ENCODE assay signal across 11 cellular contexts in genomic region chr16:79597277-79597676, GRCh38. TPM values are rescaled to one million over a fixed set of nuclear protein-coding genes. Genes with fewer than 3 reads are reported as not detected.
DNase-seq lines count a peak whose midpoint lies in the region; ATAC-seq, FAIRE-seq and TF ChIP-seq lines count a peak whose summit lies in the region.
"Had no signal": no experiment of that assay in that cellular context is flagged by ENCODE, and none has a peak within 500 bp of the region (broad histone marks: within the 10 kb centered on the region; RNA-seq: fewer than 3 reads in every experiment).

No MANE protein-coding gene starts in this region.

- H2BK20ac ChIP-seq in H1 (ENCODE audit: low read length), result no peak overlapping the region

- no peak for FAIRE-seq in H1 (lab: Jason Lieb, UNC)

- H3K79me2 ChIP-seq in H1 (ENCODE audit: control insufficient read depth in 1 of 2, insufficient read depth in 2 of 2, low read length in 2 of 2), result no peaks in the 10 kb centered on the region; a peak in 1 of 4 replicates

- CTCF ChIA-PET in H1 (lab: Charles Lee; ENCODE audit: partially characterized antibody), result interaction anchor here (0.7 kb wide), 1 partner anchor 16 kb away, joined by 3 read pairs; no protein-coding TSS in a partner anchor

- H3K36me3 Mint-ChIP-seq in nephron (ENCODE audit: low read depth), result peaks cover 47% of the 10 kb centered on the region

- H3K27me3 ChIP-seq in right atrium auricular region, result no peaks in the 10 kb centered on the region
- H3K27me3 ChIP-seq in H1 (replicated peaks in 1 of 4; ENCODE audit: control insufficient read depth in 3 of 4, extremely low read depth in 1 of 4, insufficient read depth in 3 of 4, low read length in 3 of 4), result peaks cover 0 to 8% (median 6%) of the 10 kb centered on the region in 4 experiments; a peak in 3 of 7 replicates
- no peaks in the 10 kb centered on the region for H3K27me3 ChIP-seq in aorta (ENCODE audit: control insufficient read depth in 1 of 2, insufficient read depth in 2 of 2, low read length in 1 of 2)
- H3K27me3 ChIP-seq in body of pancreas, result no peaks in the 10 kb centered on the region

- TF ChIP-seq POLR2A in H1 (IDR thresholded peaks at IDR 0.05; ENCODE audit: control extremely low read depth in 1 of 2, low read depth in 2 of 2, low read length in 2 of 2), result no peak
- TF ChIP-seq POLR2A in body of pancreas (IDR thresholded peaks at IDR 0.05), result no peak

- H3K23me2 ChIP-seq in H1 (ENCODE audit: low read depth, low read length), result peaks cover 28% of the 10 kb centered on the region

- no peak overlapping the region for H4K5ac ChIP-seq in H1 (ENCODE audit: insufficient read length, low read depth, low read length)

- 67% methylated on average over 3 of the region's 3 CpGs; no CpG with 5 or more reads in 1 of the 2 experiments for WGBS in H1 (ENCODE audit: extremely low coverage in 1 of 2, insufficient coverage in 1 of 2, insufficient read length in 1 of 2, insufficient replicate concordance in 2 of 2, low coverage in 1 of 2, low lambda C conversion rate in 2 of 2, missing lambda C conversion rate in 1 of 2), 2 experiments
- WGBS in aorta, 2 donors, result 3 to 4% methylated on average over 3 of the region's 3 CpGs
- WGBS in body of pancreas, 2 donors, result 46 to 65% methylated on average over 3 of the region's 3 CpGs

- no peak for TF ChIP-seq CTCF in right atrium auricular region (IDR thresholded peaks at IDR 0.05)
- TF ChIP-seq CTCF in H1 (IDR thresholded peaks at IDR 0.05; ENCODE audit: control extremely low read depth in 1 of 3, insufficient read depth in 1 of 3, low read depth in 1 of 3, low read length in 3 of 3), result no peak
- no peak for TF ChIP-seq CTCF in nephron (IDR thresholded peaks at IDR 0.05; ENCODE audit: unreplicated experiment in 3 of 3)
- no peak for TF ChIP-seq CTCF in body of pancreas (IDR thresholded peaks at IDR 0.05)

- peak overlapping the region; percentile 83 to 97 (median 93) for H3K27ac Mint-ChIP-seq in nephron

- H3K23ac ChIP-seq in H1 (ENCODE audit: insufficient read length), result no peak overlapping the region

- H2BK5ac ChIP-seq in H1 (ENCODE audit: low read depth, low read length), result no peak overlapping the region

- H3K27me3 Mint-ChIP-seq in nephron (ENCODE audit: low read depth), result peaks cover 4% of the 10 kb centered on the region

- H4K8ac ChIP-seq in H1 (ENCODE audit: extremely low read depth, insufficient read depth, low read length), result no peak overlapping the region

- H3K27ac ChIP-seq in right atrium auricular region (peak overlapping the region; percentile 8 to 73), H1 (ENCODE audit: low read depth, low read length) (no peak overlapping the region), aorta (ENCODE audit: low read depth in 1 of 2, low read length in 2 of 2) (no peak overlapping the region), body of pancreas (peak overlapping the region in 1 of 4 donors; percentile 44)

- peak overlapping the region; percentile 52 to 58 for H3K4me3 ChIP-seq in right atrium auricular region
- H3K4me3 ChIP-seq in H1 (ENCODE audit: extremely low read depth in 1 of 4, insufficient read depth in 2 of 4, low read depth in 3 of 4, low read length in 4 of 4), result peak overlapping the region in 3 of 4 experiments; percentile 5 to 72 (median 67); a peak in 6 of 8 replicates
- peak overlapping the region; percentile 73 to 89 for H3K4me3 ChIP-seq in aorta (ENCODE audit: low read length in 2 of 2)
- peak overlapping the region in 1 of 2 donors; percentile 4 for H3K4me3 ChIP-seq in body of pancreas

- H3K9me3 ChIP-seq in right atrium auricular region, result no peaks in the 10 kb centered on the region
- no peaks in the 10 kb centered on the region for H3K9me3 ChIP-seq in H1 (ENCODE audit: insufficient read depth in 2 of 2, low read depth in 1 of 2, low read length in 1 of 2)
- H3K9me3 ChIP-seq in aorta (ENCODE audit: control insufficient read depth, low read length), result no peaks in the 10 kb centered on the region
- no peaks in the 10 kb centered on the region for H3K9me3 ChIP-seq in body of pancreas

- H3K56ac ChIP-seq in H1 (replicated peaks; ENCODE audit: insufficient read length, low read depth, low read length), result no peak overlapping the region

- TF ChIP-seq RAD21 in H1 (IDR thresholded peaks at IDR 0.05 in 1 of 2, conservative IDR thresholded peaks at IDR 0.05 in 1 of 2; ENCODE audit: low read depth in 2 of 2, low read length in 2 of 2), result no peak

- H3K36me3 ChIP-seq in right atrium auricular region (no peaks in the 10 kb centered on the region), H1 (ENCODE audit: control insufficient read depth in 2 of 4, insufficient read depth in 4 of 4, low read length in 3 of 4) (no peaks in the 10 kb centered on the region), aorta (ENCODE audit: control insufficient read depth in 1 of 2, insufficient read depth in 2 of 2, low read length in 1 of 2) (no peaks in the 10 kb centered on the region), body of pancreas (replicated peaks in 1 of 2; ENCODE audit: insufficient read depth in 1 of 2, low read depth in 2 of 2) (no peaks in the 10 kb centered on the region)

- H3K14ac ChIP-seq in H1 (ENCODE audit: insufficient read length), result no peak overlapping the region

- peak overlapping the region; percentile 94 to 95 (median 95) for H3K4me3 Mint-ChIP-seq in nephron

- H2BK120ac ChIP-seq in H1 (replicated peaks; ENCODE audit: low read depth, low read length), result no peak overlapping the region

- no peak overlapping the region for H3K4ac ChIP-seq in H1 (replicated peaks; ENCODE audit: insufficient read length, low read depth, low read length)

- peak overlapping the region; percentile 95 to 100; a peak in 3 of 4 replicates for H3K4me2 ChIP-seq in H1 (ENCODE audit: insufficient read depth in 1 of 2, low read depth in 2 of 2, low read length in 2 of 2)

- intact Hi-C loops in cardiac septum (cut with DNase I) (no loop called here), aorta (cut with DNase I) (loop anchor here in 1 of 2 donors (10.0 kb wide), 1 partner anchor 1472 kb away; no protein-coding TSS in a partner anchor), body of pancreas (cut with DNase I) (no loop called here)

- ATAC-seq in aorta (ENCODE audit: low FRiP score) (no peak), body of pancreas (no peak)
- ATAC-seq: sciatic nerve had no signal

- H3K18ac ChIP-seq in H1 (ENCODE audit: extremely low read depth, low read length), result no peak overlapping the region

- DNase-seq in right atrium auricular region (ENCODE audit: low spot score) (no peak), cardiac septum (ENCODE audit: low spot score) (no peak), H1 (ENCODE audit: low read depth in 1 of 2, low spot score in 2 of 2) (no peak), aorta (no peak), body of pancreas (no peak), activated gamma-delta T cell (lab: John Stamatoyannopoulos, UW) (no peak), NCI-H1417 treated with DMSO at 0.1 percent for 48 hours (lab: John Stamatoyannopoulos, UW) (no peak)
- DNase-seq: Calu3, NCI-H1694 had no signal

- no peak overlapping the region for H2AK5ac ChIP-seq in H1 (ENCODE audit: low read depth, low read length)

- H3K9me3 Mint-ChIP-seq in nephron, result no peaks in the 10 kb centered on the region

- peaks cover 0 to 16% of the 10 kb centered on the region in 2 donors for H3K4me1 ChIP-seq in right atrium auricular region
- H3K4me1 ChIP-seq in H1 (replicated peaks in 1 of 4; ENCODE audit: control insufficient read depth in 3 of 4, insufficient read depth in 4 of 4, low read length in 3 of 4), result peaks cover 0 to 7% (median 2%) of the 10 kb centered on the region in 4 experiments; a peak in 3 of 7 replicates
- no peaks in the 10 kb centered on the region for H3K4me1 ChIP-seq in aorta (ENCODE audit: control insufficient read depth in 1 of 2, insufficient read depth in 2 of 2, low read length in 2 of 2)
- peaks cover 14% of the 10 kb centered on the region for H3K4me1 ChIP-seq in body of pancreas

- H3K79me1 ChIP-seq in H1 (ENCODE audit: low read depth, low read length), result no peaks in the 10 kb centered on the region

- no peak overlapping the region for H2AFZ ChIP-seq in H1 (ENCODE audit: low read length)

- no peak overlapping the region for H2BK12ac ChIP-seq in H1 (ENCODE audit: low read depth, low read length)

- no peak for TF ChIP-seq EP300 in H1 (IDR thresholded peaks at IDR 0.05; ENCODE audit: borderline replicate concordance in 1 of 2, low read depth in 2 of 2, low read length in 2 of 2)

- POLR2A ChIA-PET in H1 (lab: Charles Lee; ENCODE audit: partially characterized antibody), result no interaction called here

- no peaks in the 10 kb centered on the region for H4K20me1 ChIP-seq in H1 (replicated peaks in 1 of 2; ENCODE audit: control insufficient read depth in 1 of 2, insufficient read depth in 2 of 2, low read length in 2 of 2)

- no peak overlapping the region for H3K9ac ChIP-seq in H1 (replicated peaks in 1 of 4; ENCODE audit: extremely low read depth in 1 of 4, low read depth in 3 of 4, low read length in 3 of 4)

- H4K91ac ChIP-seq in H1 (replicated peaks; ENCODE audit: insufficient read length, low read length), result no peak overlapping the region

- peaks cover 43% of the 10 kb centered on the region for H3K4me1 Mint-ChIP-seq in nephron

- H2BK15ac ChIP-seq in H1 (ENCODE audit: low read length), result no peak overlapping the region

TF ChIP-seq in H1, 55 proteins besides CTCF, POLR2A, EP300 and RAD21 (continues in another document):
- TF ChIP-seq SP2 (IDR thresholded peaks at IDR 0.05; ENCODE audit: low read length) (no peak), CEBPB (IDR thresholded peaks at IDR 0.05; ENCODE audit: low read depth, low read length) (no peak), RNF2 (IDR thresholded peaks at IDR 0.05; ENCODE audit: borderline replicate concordance, low read depth, low read length, missing control alignments, poor library complexity, severe bottlenecking) (no peak), TCF12 (IDR thresholded peaks at IDR 0.05; ENCODE audit: low read depth, low read length) (no peak), TBP (IDR thresholded peaks at IDR 0.05; ENCODE audit: low read depth, low read length) (no peak), CBX8 (IDR thresholded peaks at IDR 0.05; ENCODE audit: borderline replicate concordance, low read depth, low read length) (no peak), NANOG (IDR thresholded peaks at IDR 0.05; ENCODE audit: insufficient read depth, low read depth, low read length, poor library complexity, severe bottlenecking) (no peak)

RNA-seq across cellular contexts. Expression of gene MAF, which starts 3.3 kb away (rescaled TPM):
- total RNA-seq in right atrium auricular region (10 to 100 TPM in 1 of 2 donors, 1 to 10 TPM in 1; 5.4 to 16.7 TPM), cardiac septum (8.9 TPM), aorta (100 to 1,000 TPM in 1 of 2 donors, 10 to 100 TPM in 1; 62.8 to 109 TPM), body of pancreas (10 to 100 TPM; 10.9 to 31.3 TPM)
- 2.7 TPM in 2 replicates for total RNA-seq in H1 (2021; fragmentation: NEBNext Ultra II Directional; extraction: Animal tissue kit (Norgen Biotek cat#: 25700))
- polyA plus RNA-seq in H1 (2011; rRNA removed) (1.3 and 1.9 TPM in 2 replicates), aorta (10 to 100 TPM; 12.6 to 18.2 TPM)
- polyA plus RNA-seq in H1 (2011; cell fraction: cytosol; rRNA removed), result 2.1 TPM
- 3.9 TPM for polyA plus RNA-seq in H1 (2011; cell fraction: nucleus; rRNA removed)
- polyA plus RNA-seq in H1 (2012, experiment 1 of 2), result 1.9 to 3.3 TPM (median 2.7 TPM) in 4 replicates
- 1.0 TPM for polyA plus RNA-seq in H1 (2012, experiment 2 of 2)
- polyA plus RNA-seq in H1 (2013, experiment 1 of 2), result 1.8 TPM
- 1.7 TPM for polyA plus RNA-seq in H1 (2013, experiment 2 of 2)
- 0.44 and 0.57 TPM in 2 replicates for polyA minus RNA-seq in H1 (2011; rRNA and poly(A)+ RNA removed)
- polyA minus RNA-seq in H1 (2011; cell fraction: cytosol; rRNA and poly(A)+ RNA removed), result 3.0 TPM
- polyA minus RNA-seq in H1 (2011; cell fraction: nucleus; rRNA and poly(A)+ RNA removed), result 3.2 TPM

Comparison
In these comparisons a context has a peak if more than half of its experiments do, and no peak if none do; other contexts are left out.
1. H3K27ac ChIP-seq: peak in right atrium auricular region (2 of 2); none in H1 (single experiment) and aorta (0 of 2).